In the genomic region with DNA sequence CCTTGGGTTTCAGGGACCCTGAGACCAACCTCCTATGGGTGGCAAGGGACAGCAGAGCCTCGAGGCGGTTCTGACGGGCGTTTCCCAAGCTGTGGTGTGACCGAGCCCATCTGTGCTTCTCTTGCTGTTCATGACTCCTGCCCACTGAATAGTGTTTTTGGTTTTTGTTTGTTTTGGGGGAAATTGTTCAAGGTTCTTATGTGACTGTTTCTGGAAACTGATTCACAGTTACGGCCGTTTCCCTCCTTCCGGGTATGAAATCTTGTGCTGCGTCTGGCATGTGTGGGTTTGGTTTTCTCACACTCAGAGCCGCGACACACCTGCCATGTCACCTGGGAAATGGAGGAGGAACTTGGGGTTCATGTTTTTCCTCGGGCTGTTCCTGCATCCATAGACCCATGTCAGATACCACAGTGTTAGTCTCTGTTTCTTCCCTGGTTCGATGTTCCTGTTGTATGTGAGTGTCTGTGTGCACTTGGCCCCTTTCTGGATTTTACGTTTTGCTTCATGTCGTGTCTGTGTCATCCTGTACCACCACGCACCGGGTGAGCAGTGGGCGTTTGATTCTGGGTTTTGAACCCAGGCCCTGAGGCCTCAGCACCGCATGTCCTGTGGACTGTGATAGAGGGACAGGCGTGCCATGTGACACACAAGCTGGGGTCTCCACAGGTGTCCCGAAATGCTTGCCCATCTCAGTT, we compare ENCODE assay signal across 22 cellular contexts. TPM values are rescaled to one million over a fixed set of nuclear protein-coding genes. Genes with fewer than 3 reads are reported as not detected.
DNase-seq lines count a peak whose midpoint lies in the region; ATAC-seq and TF ChIP-seq lines count a peak whose summit lies in the region.
"Had no signal": no experiment of that assay in that cellular context is flagged by ENCODE, and none has a peak within 500 bp of the region (broad histone marks: within the 10 kb centered on the region; RNA-seq: fewer than 3 reads in every experiment).

No MANE protein-coding gene starts in this region.

- H3K9me3 Mint-ChIP-seq in activated CD4-positive, alpha-beta memory T cell treated with anti-CD3 and anti-CD28 coated beads for 36 hours = no peaks in the 10 kb centered on the region
- H3K9me3 Mint-ChIP-seq in activated CD4-positive, alpha-beta memory T cell treated with anti-CD3 and anti-CD28 coated beads, Interleukin-2, amount 10 ng/mL, durations not matched to agents 7 days and 5 days = no peaks in the 10 kb centered on the region
- no peaks in the 10 kb centered on the region for H3K9me3 Mint-ChIP-seq in stimulated activated effector memory CD8-positive, alpha-beta T cell treated with anti-CD3 and anti-CD28 coated beads, Interleukin-12 subunit alpha, Interleukin-12 subunit beta, amount 100 ng/mL, for 72 hours
- H3K9me3 Mint-ChIP-seq: H9, HFFc6 had no signal

- POLR2A ChIA-PET in activated CD4-positive, alpha-beta memory T cell treated with anti-CD3 and anti-CD28 coated beads for 36 hours (lab: Charles Lee) = interaction anchor here (1.2 kb wide), 1 partner anchor 33 kb away, joined by 3 read pairs; no protein-coding TSS in a partner anchor
- POLR2A ChIA-PET in activated CD4-positive, alpha-beta memory T cell treated with anti-CD3 and anti-CD28 coated beads, Interleukin-2, amount 10 ng/mL, durations not matched to agents 7 days and 5 days (lab: Charles Lee) = interaction anchor here (1.1 kb wide), 1 partner anchor 14 kb away, joined by 3 read pairs; no protein-coding TSS in a partner anchor
- POLR2A ChIA-PET in RWPE1 (lab: Yijun Ruan, JAX; ENCODE audit: low non-redundant PET) = no interaction called here

- no peaks in the 10 kb centered on the region for H3K27me3 Mint-ChIP-seq in activated CD4-positive, alpha-beta memory T cell treated with anti-CD3 and anti-CD28 coated beads for 36 hours
- no peaks in the 10 kb centered on the region for H3K27me3 Mint-ChIP-seq in activated CD4-positive, alpha-beta memory T cell treated with anti-CD3 and anti-CD28 coated beads, Interleukin-2, amount 10 ng/mL, durations not matched to agents 7 days and 5 days

- CTCF ChIA-PET in activated CD4-positive, alpha-beta memory T cell treated with anti-CD3 and anti-CD28 coated beads for 36 hours (lab: Charles Lee) = no interaction called here
- CTCF ChIA-PET in activated CD4-positive, alpha-beta memory T cell treated with anti-CD3 and anti-CD28 coated beads, Interleukin-2, amount 10 ng/mL, durations not matched to agents 7 days and 5 days (lab: Charles Lee) = no interaction called here
- CTCF ChIA-PET in RWPE1 (lab: Yijun Ruan, JAX) = no interaction called here

- intact Hi-C loops in activated CD4-positive, alpha-beta memory T cell treated with anti-CD3 and anti-CD28 coated beads for 36 hours (cut with micrococcal nuclease) = no loop called here
- intact Hi-C loops in left colon (cut with DNase I, micrococcal nuclease) = no loop called here

- ATAC-seq in left colon = peak; percentile 4
- ATAC-seq in stimulated activated effector memory CD8-positive, alpha-beta T cell treated with anti-CD3 and anti-CD28 coated beads, Interleukin-12 subunit alpha, Interleukin-12 subunit beta, amount 100 ng/mL, for 72 hours = peak; percentile 58
- ATAC-seq in SK-N-SH treated with all-trans-retinoic acid at 6 μM for 48 hours = no peak

- TF ChIP-seq CTCF in RWPE1 (conservative IDR thresholded peaks at IDR 0.05; ENCODE audit: low read depth) = no peak

- peak overlapping the region; percentile 19; the same call in 1 of the 2 replicates for H3K27ac ChIP-seq in RWPE1
- H3K27ac ChIP-seq: GM23248 had no signal

- peak overlapping the region; percentile 32 for H3K27ac Mint-ChIP-seq in activated CD4-positive, alpha-beta memory T cell treated with anti-CD3 and anti-CD28 coated beads for 36 hours
- H3K27ac Mint-ChIP-seq in activated CD4-positive, alpha-beta memory T cell treated with anti-CD3 and anti-CD28 coated beads, Interleukin-2, amount 10 ng/mL, durations not matched to agents 7 days and 5 days = no peak overlapping the region
- H3K27ac Mint-ChIP-seq in stimulated activated effector memory CD8-positive, alpha-beta T cell treated with anti-CD3 and anti-CD28 coated beads, Interleukin-12 subunit alpha, Interleukin-12 subunit beta, amount 100 ng/mL, for 72 hours = peak overlapping the region; percentile 89
- H3K27ac Mint-ChIP-seq: HFFc6 had no signal

- no peak overlapping the region for H3K4me3 Mint-ChIP-seq in activated CD4-positive, alpha-beta memory T cell treated with anti-CD3 and anti-CD28 coated beads for 36 hours
- H3K4me3 Mint-ChIP-seq in activated CD4-positive, alpha-beta memory T cell treated with anti-CD3 and anti-CD28 coated beads, Interleukin-2, amount 10 ng/mL, durations not matched to agents 7 days and 5 days = no peak overlapping the region
- no peak overlapping the region for H3K4me3 Mint-ChIP-seq in stimulated activated effector memory CD8-positive, alpha-beta T cell treated with anti-CD3 and anti-CD28 coated beads, Interleukin-12 subunit alpha, Interleukin-12 subunit beta, amount 100 ng/mL, for 72 hours
- H3K4me3 Mint-ChIP-seq: H9, HFFc6 had no signal

- no peak for DNase-seq in activated CD4-positive, alpha-beta memory T cell treated with anti-CD3 and anti-CD28 coated beads for 36 hours
- DNase-seq in activated CD4-positive, alpha-beta memory T cell treated with anti-CD3 and anti-CD28 coated beads, Interleukin-2, amount 10 ng/mL, durations not matched to agents 7 days and 5 days = no peak
- no peak for DNase-seq in RWPE1 (ENCODE audit: low spot score)
- DNase-seq in left colon = no peak
- DNase-seq in stimulated activated effector memory CD8-positive, alpha-beta T cell treated with anti-CD3 and anti-CD28 coated beads, Interleukin-12 subunit alpha, Interleukin-12 subunit beta, amount 100 ng/mL, for 72 hours (ENCODE audit: low spot score in 2 of 2) = no peak
- no peak for DNase-seq in HuH-7.5 (ENCODE audit: low spot score)
- DNase-seq: GM23248, H9, HFFc6, IMR-90, KG1, MG63, NCI-H1105 treated with DMSO at 0.1 percent for 48 hours, NCI-H146, NCI-H1930, NCI-H526 treated with DMSO at 0.1 percent for 48 hours, RPMI8226, SHP77 had no signal

- H3K36me3 Mint-ChIP-seq in activated CD4-positive, alpha-beta memory T cell treated with anti-CD3 and anti-CD28 coated beads for 36 hours = peaks cover 42% of the 10 kb centered on the region
- peaks cover 53% of the 10 kb centered on the region for H3K36me3 Mint-ChIP-seq in activated CD4-positive, alpha-beta memory T cell treated with anti-CD3 and anti-CD28 coated beads, Interleukin-2, amount 10 ng/mL, durations not matched to agents 7 days and 5 days (ENCODE audit: low read depth)
- peaks cover 100% of the 10 kb centered on the region for H3K36me3 Mint-ChIP-seq in stimulated activated effector memory CD8-positive, alpha-beta T cell treated with anti-CD3 and anti-CD28 coated beads, Interleukin-12 subunit alpha, Interleukin-12 subunit beta, amount 100 ng/mL, for 72 hours

- peaks cover 14% of the 10 kb centered on the region for H3K4me1 Mint-ChIP-seq in activated CD4-positive, alpha-beta memory T cell treated with anti-CD3 and anti-CD28 coated beads for 36 hours (ENCODE audit: low read depth)
- H3K4me1 Mint-ChIP-seq in activated CD4-positive, alpha-beta memory T cell treated with anti-CD3 and anti-CD28 coated beads, Interleukin-2, amount 10 ng/mL, durations not matched to agents 7 days and 5 days = peaks cover 12% of the 10 kb centered on the region
- peaks cover 20% of the 10 kb centered on the region for H3K4me1 Mint-ChIP-seq in stimulated activated effector memory CD8-positive, alpha-beta T cell treated with anti-CD3 and anti-CD28 coated beads, Interleukin-12 subunit alpha, Interleukin-12 subunit beta, amount 100 ng/mL, for 72 hours
- H3K4me1 Mint-ChIP-seq: H9 had no signal

TF ChIP-seq in SK-N-SH treated with all-trans-retinoic acid at 6 μM for 48 hours, 23 proteins besides CTCF, POLR2A, EP300 and RAD21 (continues in another document):
- TF ChIP-seq ZNF8 (CRISPR knock-in tag; IDR thresholded peaks at IDR 0.05) (no peak), CSDC2 (CRISPR knock-in tag; IDR thresholded peaks at IDR 0.05) (no peak), ARNTL (CRISPR knock-in tag; IDR thresholded peaks at IDR 0.05; ENCODE audit: borderline replicate concordance, low read depth) (no peak), BACH2 (CRISPR knock-in tag; IDR thresholded peaks at IDR 0.05; ENCODE audit: borderline replicate concordance) (no peak)

RNA-seq across cellular contexts. Expression of gene FBXW5, which starts 28.8 kb away (rescaled TPM):
- total RNA-seq in activated CD4-positive, alpha-beta memory T cell treated with anti-CD3 and anti-CD28 coated beads for 36 hours = 10 to 100 TPM; 66.8 to 69.4 TPM
- 100 to 1,000 TPM; 118 to 119 TPM for total RNA-seq in activated CD4-positive, alpha-beta memory T cell treated with anti-CD3 and anti-CD28 coated beads, Interleukin-2, amount 10 ng/mL, durations not matched to agents 7 days and 5 days
- total RNA-seq in left colon = 100 to 1,000 TPM; 167 to 195 TPM

RNA-seq across cellular contexts. Expression of gene C8G, which starts 29.3 kb away (rescaled TPM):
- total RNA-seq in activated CD4-positive, alpha-beta memory T cell treated with anti-CD3 and anti-CD28 coated beads for 36 hours = under 1 TPM; 0.90 to 0.94 TPM
- 1 to 10 TPM; 1.5 to 3.2 TPM for total RNA-seq in activated CD4-positive, alpha-beta memory T cell treated with anti-CD3 and anti-CD28 coated beads, Interleukin-2, amount 10 ng/mL, durations not matched to agents 7 days and 5 days
- 1 to 10 TPM; 3.9 to 8.3 TPM for total RNA-seq in left colon
- total RNA-seq: A172, GM23248, IMR-90, NCI-H460 had no signal

RNA-seq across cellular contexts. Expression of gene TRAF2, which starts 29.5 kb away (rescaled TPM):
- total RNA-seq in activated CD4-positive, alpha-beta memory T cell treated with anti-CD3 and anti-CD28 coated beads for 36 hours = 10 to 100 TPM; 40.0 to 41.4 TPM
- total RNA-seq in activated CD4-positive, alpha-beta memory T cell treated with anti-CD3 and anti-CD28 coated beads, Interleukin-2, amount 10 ng/mL, durations not matched to agents 7 days and 5 days = 10 to 100 TPM; 43.6 to 45.7 TPM
- 10 to 100 TPM; 23.7 to 25.3 TPM for total RNA-seq in left colon

RNA-seq across cellular contexts. Expression of gene LCN12, which starts 36.3 kb away (rescaled TPM):
- total RNA-seq in activated CD4-positive, alpha-beta memory T cell treated with anti-CD3 and anti-CD28 coated beads for 36 hours = 1 to 10 TPM; 1.6 to 2.1 TPM
- 1 to 10 TPM; 2.5 to 2.9 TPM for total RNA-seq in activated CD4-positive, alpha-beta memory T cell treated with anti-CD3 and anti-CD28 coated beads, Interleukin-2, amount 10 ng/mL, durations not matched to agents 7 days and 5 days
- 10 to 100 TPM in 1 of 2 donors, 1 to 10 TPM in 1; 8.5 to 10.2 TPM for total RNA-seq in left colon
- total RNA-seq: GM23248, IMR-90, SK-MEL-5 had no signal

RNA-seq across cellular contexts. Expression of gene EDF1, which starts 49.7 kb away (rescaled TPM):
- total RNA-seq in activated CD4-positive, alpha-beta memory T cell treated with anti-CD3 and anti-CD28 coated beads for 36 hours = 100 to 1,000 TPM; 302 to 311 TPM
- 100 to 1,000 TPM; 301 to 316 TPM for total RNA-seq in activated CD4-positive, alpha-beta memory T cell treated with anti-CD3 and anti-CD28 coated beads, Interleukin-2, amount 10 ng/mL, durations not matched to agents 7 days and 5 days
- total RNA-seq in left colon = 100 to 1,000 TPM; 434 to 466 TPM
